In the genomic region with DNA sequence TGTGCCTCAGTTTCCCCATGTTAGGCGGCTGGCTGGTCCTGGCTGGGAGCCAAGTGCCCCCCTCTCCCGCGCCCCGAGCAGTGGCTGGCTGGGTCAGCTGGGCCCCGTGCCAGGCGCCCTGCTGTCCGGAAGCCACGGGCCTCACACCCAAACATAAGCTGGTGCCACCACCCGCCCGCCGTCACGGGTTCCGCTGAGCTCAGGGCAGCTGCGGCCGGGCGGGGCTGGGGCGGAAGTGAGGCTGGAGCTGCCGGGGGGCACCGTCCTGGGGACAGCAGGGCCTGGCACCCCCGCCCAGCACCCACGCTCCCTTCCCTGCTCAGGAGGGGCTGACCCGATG, we compare ENCODE assay signal across 12 cellular contexts. TPM values are rescaled to one million over a fixed set of nuclear protein-coding genes. Genes with fewer than 3 reads are reported as not detected.
DNase-seq lines count a peak whose midpoint lies in the region; ATAC-seq and TF ChIP-seq lines count a peak whose summit lies in the region.
"Had no signal": no experiment of that assay in that cellular context is flagged by ENCODE, and none has a peak within 500 bp of the region (broad histone marks: within the 10 kb centered on the region; RNA-seq: fewer than 3 reads in every experiment).

No MANE protein-coding gene starts in this region.

- H3K9me3 ChIP-seq in SJCRH30 (replicated peaks), result no peaks in the 10 kb centered on the region

- no peak overlapping the region for H3K4me3 Mint-ChIP-seq in Calu3 (ENCODE audit: low read depth, unreplicated experiment)
- H3K4me3 Mint-ChIP-seq: activated CD4-positive, alpha-beta T cell treated with anti-CD3 and anti-CD28 coated beads for 36 hours; activated naive CD4-positive, alpha-beta T cell treated with anti-CD3 and anti-CD28 coated beads, Interleukin-2, amount 50 U/mL, for 24 hours; endodermal cell had no signal

- H3K9me3 Mint-ChIP-seq in Calu3 (ENCODE audit: low read depth, unreplicated experiment), result no peaks in the 10 kb centered on the region
- H3K9me3 Mint-ChIP-seq: activated naive CD4-positive, alpha-beta T cell treated with anti-CD3 and anti-CD28 coated beads, Interleukin-2, amount 50 U/mL, for 24 hours had no signal

- H3K4me3 ChIP-seq in SJCRH30 (no peak overlapping the region), coronary artery (no peak overlapping the region)

- no TSS peak for BruUV-seq in Calu3 (replicated peaks; lab: Mats Ljungman, UMichigan)

- ATAC-seq in left cardiac atrium (peak; percentile 53 to 75), HG02885 (IDR thresholded peaks at IDR 0.05; ENCODE audit: poor library complexity, unreplicated experiment) (no peak)
- ATAC-seq: activated CD4-positive, alpha-beta T cell treated with anti-CD3 and anti-CD28 coated beads for 36 hours had no signal

- H3K27ac ChIP-seq in SJCRH30 (peak overlapping the region; percentile 42), coronary artery (peak overlapping the region in 1 of 2 donors; percentile 32)

- TF ChIP-seq CTCF in Calu3 (IDR thresholded peaks at IDR 0.05; ENCODE audit: unreplicated experiment) (no peak), coronary artery (IDR thresholded peaks at IDR 0.05) (no peak)

- no peak overlapping the region for H3K27ac Mint-ChIP-seq in Calu3 (ENCODE audit: unreplicated experiment)
- H3K27ac Mint-ChIP-seq: activated CD4-positive, alpha-beta T cell treated with anti-CD3 and anti-CD28 coated beads for 36 hours; activated naive CD4-positive, alpha-beta T cell treated with anti-CD3 and anti-CD28 coated beads, Interleukin-2, amount 50 U/mL, for 24 hours; endodermal cell had no signal

- peaks cover 22% of the 10 kb centered on the region for H3K4me1 ChIP-seq in SJCRH30

- no peaks in the 10 kb centered on the region for H3K27me3 Mint-ChIP-seq in Calu3 (ENCODE audit: unreplicated experiment)
- H3K27me3 Mint-ChIP-seq: activated CD4-positive, alpha-beta T cell treated with anti-CD3 and anti-CD28 coated beads for 36 hours; activated naive CD4-positive, alpha-beta T cell treated with anti-CD3 and anti-CD28 coated beads, Interleukin-2, amount 50 U/mL, for 24 hours had no signal

- CTCF ChIA-PET in Calu3 (lab: Charles Lee), result interaction anchor here (0.5 to 0.6 kb wide), 2 partner anchors 46 to 55 kb away, joined by 3 to 5 read pairs; no protein-coding TSS in a partner anchor

- no peaks in the 10 kb centered on the region for H3K4me1 Mint-ChIP-seq in Calu3 (ENCODE audit: low read depth, unreplicated experiment)
- H3K4me1 Mint-ChIP-seq: endodermal cell had no signal

- H3K27me3 ChIP-seq in SJCRH30, result no peaks in the 10 kb centered on the region

- intact Hi-C loops in Calu3 (cut with micrococcal nuclease; ENCODE audit: unreplicated experiment) (no loop called here), left cardiac atrium (cut with DNase I) (no loop called here)

- peak; percentile 56 for DNase-seq in Calu3
- DNase-seq in SJCRH30, result peak; percentile 70 to 76
- DNase-seq in left cardiac atrium, result no peak
- peak; percentile 82 for DNase-seq in pons (ENCODE audit: low spot score)
- no peak for DNase-seq in coronary artery (ENCODE audit: low spot score)
- no peak for DNase-seq in stimulated activated CD4-positive, alpha-beta T cell treated with anti-CD3 and anti-CD28 coated beads, Interleukin-4, amount 100 ng/mL, for 1 hour
- no peak for DNase-seq in activated effector memory CD4-positive, alpha-beta T cell treated with Interleukin-2 at 50 U/mL for 16 hours
- DNase-seq: activated CD4-positive, alpha-beta T cell treated with anti-CD3 and anti-CD28 coated beads for 36 hours; endodermal cell; NCI-H1092 treated with DMSO at 0.1 percent for 48 hours had no signal

- H3K36me3 ChIP-seq in SJCRH30, result no peaks in the 10 kb centered on the region

- peaks cover 7% of the 10 kb centered on the region for H3K36me3 Mint-ChIP-seq in Calu3 (ENCODE audit: insufficient read depth, unreplicated experiment)
- H3K36me3 Mint-ChIP-seq: activated naive CD4-positive, alpha-beta T cell treated with anti-CD3 and anti-CD28 coated beads, Interleukin-2, amount 50 U/mL, for 24 hours had no signal

RNA-seq across cellular contexts. Expression of a gene that starts 19.3 kb away (rescaled TPM):
- total RNA-seq in Calu3 (2022), result 0.09 and 0.32 TPM in 2 replicates
- 0.14 and 0.30 TPM in 2 replicates for total RNA-seq in SJCRH30 (2014; rRNA removed; shearing (Covaris generic))
- total RNA-seq in left cardiac atrium, result 1 to 10 TPM; 4.3 to 10.0 TPM

RNA-seq across cellular contexts. Expression of a gene that starts 24.4 kb away (rescaled TPM):
- total RNA-seq in Calu3 (2022) (51.4 and 57.5 TPM in 2 replicates), left cardiac atrium (10 to 100 TPM; 33.7 to 43.6 TPM)
- total RNA-seq in SJCRH30 (2014; rRNA removed; shearing (Covaris generic)), result 27.0 and 29.6 TPM in 2 replicates

RNA-seq across cellular contexts. Expression of a gene that starts 30.7 kb away (rescaled TPM):
- 0.24 and 0.39 TPM in 2 replicates for total RNA-seq in Calu3 (2022)
- total RNA-seq in SJCRH30 (2014; rRNA removed; shearing (Covaris generic)), result not detected in 2 replicates
- under 1 TPM in 1 of 2 donors, not detected in 1; 0.44 TPM for total RNA-seq in left cardiac atrium
- total RNA-seq: activated CD4-positive, alpha-beta T cell treated with anti-CD3 and anti-CD28 coated beads for 36 hours had no signal

RNA-seq across cellular contexts. Expression of a gene that starts 36.6 kb away (rescaled TPM):
- total RNA-seq in Calu3 (2022), result 354 and 394 TPM in 2 replicates
- 546 and 582 TPM in 2 replicates for total RNA-seq in SJCRH30 (2014; rRNA removed; shearing (Covaris generic))
- 1,000 to 10,000 TPM in 1 of 2 donors, 100 to 1,000 TPM in 1; 847 to 1,152 TPM for total RNA-seq in left cardiac atrium

RNA-seq across cellular contexts. Expression of a gene that starts 54.0 kb away (rescaled TPM):
- total RNA-seq in Calu3 (2022) (44.8 and 46.4 TPM in 2 replicates), left cardiac atrium (10 to 100 TPM; 19.2 to 35.9 TPM)
- 37.6 and 38.8 TPM in 2 replicates for total RNA-seq in SJCRH30 (2014; rRNA removed; shearing (Covaris generic))

Comparison
In these comparisons a context has a peak if more than half of its experiments do, and no peak if none do; other contexts are left out.
1. DNase-seq: peak in Calu3 (single experiment), SJCRH30 (2 of 2) and pons (single experiment); none in left cardiac atrium (single experiment), coronary artery (single experiment), stimulated activated CD4-positive, alpha-beta T cell treated with anti-CD3 and anti-CD28 coated beads, Interleukin-4, amount 100 ng/mL, for 1 hour (single experiment) and activated effector memory CD4-positive, alpha-beta T cell treated with Interleukin-2 at 50 U/mL for 16 hours (single experiment).